In the genomic region with DNA sequence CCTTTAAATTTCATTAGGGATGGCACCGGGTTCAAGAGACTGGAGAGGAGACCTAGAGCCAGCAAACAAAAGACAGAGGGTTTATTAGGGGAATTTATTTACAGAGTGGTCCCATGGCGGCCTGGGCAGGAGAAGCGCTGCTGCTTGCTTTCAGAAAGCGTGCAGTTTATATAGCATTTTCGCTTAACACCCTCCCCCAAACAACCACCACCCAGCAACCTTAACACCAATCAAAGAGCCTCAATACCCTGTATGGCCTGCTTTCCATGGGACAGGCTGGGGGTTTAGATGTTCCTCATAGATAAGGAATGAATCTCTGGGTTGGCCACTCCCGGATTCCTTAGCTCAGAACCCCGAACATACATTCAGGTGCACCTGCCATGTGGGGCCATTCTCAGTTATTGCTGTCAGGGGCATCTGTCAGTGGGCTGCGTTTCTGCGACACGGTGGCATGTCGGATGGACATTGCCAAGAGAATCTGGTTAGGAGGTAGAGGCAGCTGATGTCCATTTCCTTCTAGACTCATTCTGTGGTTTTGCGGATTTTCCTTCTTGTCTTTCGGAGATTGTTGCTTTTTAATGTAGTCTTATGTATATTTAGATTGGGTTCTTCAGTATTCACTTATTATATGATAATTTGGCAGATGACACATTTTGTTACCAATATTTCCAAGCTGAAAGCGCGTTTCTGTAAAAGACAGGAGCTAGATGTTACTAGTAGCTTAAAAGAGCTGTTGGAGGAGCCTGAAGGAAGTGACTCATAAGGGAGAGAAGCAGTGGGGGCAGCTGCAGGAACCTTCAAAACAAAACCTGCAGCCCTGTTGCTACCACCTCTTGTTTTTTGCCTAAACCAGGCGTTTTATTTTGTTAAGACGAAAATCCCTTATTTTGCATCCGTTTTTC, we compare ENCODE assay signal across 1 cellular context.
TF ChIP-seq lines count a peak whose summit lies in the region.

No MANE protein-coding gene starts in this region.

TF ChIP-seq in K562, 482 proteins besides CTCF, POLR2A, EP300 and RAD21 (continued from another document):
- TF ChIP-seq, protein P1, sequence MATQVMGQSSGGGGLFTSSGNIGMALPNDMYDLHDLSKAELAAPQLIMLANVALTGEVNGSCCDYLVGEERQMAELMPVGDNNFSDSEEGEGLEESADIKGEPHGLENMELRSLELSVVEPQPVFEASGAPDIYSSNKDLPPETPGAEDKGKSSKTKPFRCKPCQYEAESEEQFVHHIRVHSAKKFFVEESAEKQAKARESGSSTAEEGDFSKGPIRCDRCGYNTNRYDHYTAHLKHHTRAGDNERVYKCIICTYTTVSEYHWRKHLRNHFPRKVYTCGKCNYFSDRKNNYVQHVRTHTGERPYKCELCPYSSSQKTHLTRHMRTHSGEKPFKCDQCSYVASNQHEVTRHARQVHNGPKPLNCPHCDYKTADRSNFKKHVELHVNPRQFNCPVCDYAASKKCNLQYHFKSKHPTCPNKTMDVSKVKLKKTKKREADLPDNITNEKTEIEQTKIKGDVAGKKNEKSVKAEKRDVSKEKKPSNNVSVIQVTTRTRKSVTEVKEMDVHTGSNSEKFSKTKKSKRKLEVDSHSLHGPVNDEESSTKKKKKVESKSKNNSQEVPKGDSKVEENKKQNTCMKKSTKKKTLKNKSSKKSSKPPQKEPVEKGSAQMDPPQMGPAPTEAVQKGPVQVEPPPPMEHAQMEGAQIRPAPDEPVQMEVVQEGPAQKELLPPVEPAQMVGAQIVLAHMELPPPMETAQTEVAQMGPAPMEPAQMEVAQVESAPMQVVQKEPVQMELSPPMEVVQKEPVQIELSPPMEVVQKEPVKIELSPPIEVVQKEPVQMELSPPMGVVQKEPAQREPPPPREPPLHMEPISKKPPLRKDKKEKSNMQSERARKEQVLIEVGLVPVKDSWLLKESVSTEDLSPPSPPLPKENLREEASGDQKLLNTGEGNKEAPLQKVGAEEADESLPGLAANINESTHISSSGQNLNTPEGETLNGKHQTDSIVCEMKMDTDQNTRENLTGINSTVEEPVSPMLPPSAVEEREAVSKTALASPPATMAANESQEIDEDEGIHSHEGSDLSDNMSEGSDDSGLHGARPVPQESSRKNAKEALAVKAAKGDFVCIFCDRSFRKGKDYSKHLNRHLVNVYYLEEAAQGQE (CRISPR knock-in tag; IDR thresholded peaks at IDR 0.05; ENCODE audit: low read depth), result no peak
- TF ChIP-seq, protein P2, sequence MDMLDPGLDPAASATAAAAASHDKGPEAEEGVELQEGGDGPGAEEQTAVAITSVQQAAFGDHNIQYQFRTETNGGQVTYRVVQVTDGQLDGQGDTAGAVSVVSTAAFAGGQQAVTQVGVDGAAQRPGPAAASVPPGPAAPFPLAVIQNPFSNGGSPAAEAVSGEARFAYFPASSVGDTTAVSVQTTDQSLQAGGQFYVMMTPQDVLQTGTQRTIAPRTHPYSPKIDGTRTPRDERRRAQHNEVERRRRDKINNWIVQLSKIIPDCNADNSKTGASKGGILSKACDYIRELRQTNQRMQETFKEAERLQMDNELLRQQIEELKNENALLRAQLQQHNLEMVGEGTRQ (CRISPR knock-in tag; IDR thresholded peaks at IDR 0.05), result no peak
- TF ChIP-seq RBM22 (IDR thresholded peaks at IDR 0.05; ENCODE audit: low read depth, low read length, poor library complexity, severe bottlenecking) (no peak), ZNF589 (CRISPR knock-in tag; IDR thresholded peaks at IDR 0.05; ENCODE audit: low read depth) (no peak), ELF2 (CRISPR knock-in tag; IDR thresholded peaks at IDR 0.05) (no peak), ZNF778 (CRISPR knock-in tag; IDR thresholded peaks at IDR 0.05) (no peak), SMARCE1 (IDR thresholded peaks at IDR 0.05) (peak; percentile 21; the same call in 1 of the 2 replicates), POLR2AphosphoS5 (IDR thresholded peaks at IDR 0.05; ENCODE audit: control insufficient read depth, insufficient read depth, low read depth, low read length) (no peak), CREB1 (IDR thresholded peaks at IDR 0.05) (no peak), CREB1 (CRISPR knock-in tag; IDR thresholded peaks at IDR 0.05) (no peak), PCBP1 (IDR thresholded peaks at IDR 0.05; ENCODE audit: low read depth, low read length, poor library complexity, severe bottlenecking) (no peak), ETS2 (tag; IDR thresholded peaks at IDR 0.05; ENCODE audit: borderline replicate concordance, poor library complexity, severe bottlenecking) (no peak), MAFG (tag; conservative IDR thresholded peaks at IDR 0.05) (no peak), EGR1 (conservative IDR thresholded peaks at IDR 0.05) (no peak), FOSL1 (tag; conservative IDR thresholded peaks at IDR 0.05) (peak; percentile 87), NFRKB (IDR thresholded peaks at IDR 0.05; ENCODE audit: low read depth) (no peak), SMARCA4 (IDR thresholded peaks at IDR 0.05) (peak; percentile 44; the same call in 1 of the 2 replicates)
- TF ChIP-seq, protein P3, sequence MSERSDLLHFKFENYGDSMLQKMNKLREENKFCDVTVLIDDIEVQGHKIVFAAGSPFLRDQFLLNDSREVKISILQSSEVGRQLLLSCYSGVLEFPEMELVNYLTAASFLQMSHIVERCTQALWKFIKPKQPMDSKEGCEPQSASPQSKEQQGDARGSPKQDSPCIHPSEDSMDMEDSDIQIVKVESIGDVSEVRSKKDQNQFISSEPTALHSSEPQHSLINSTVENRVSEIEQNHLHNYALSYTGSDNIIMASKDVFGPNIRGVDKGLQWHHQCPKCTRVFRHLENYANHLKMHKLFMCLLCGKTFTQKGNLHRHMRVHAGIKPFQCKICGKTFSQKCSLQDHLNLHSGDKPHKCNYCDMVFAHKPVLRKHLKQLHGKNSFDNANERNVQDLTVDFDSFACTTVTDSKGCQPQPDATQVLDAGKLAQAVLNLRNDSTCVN (CRISPR knock-in tag; IDR thresholded peaks at IDR 0.05), result no peak
- TF ChIP-seq, protein P4, sequence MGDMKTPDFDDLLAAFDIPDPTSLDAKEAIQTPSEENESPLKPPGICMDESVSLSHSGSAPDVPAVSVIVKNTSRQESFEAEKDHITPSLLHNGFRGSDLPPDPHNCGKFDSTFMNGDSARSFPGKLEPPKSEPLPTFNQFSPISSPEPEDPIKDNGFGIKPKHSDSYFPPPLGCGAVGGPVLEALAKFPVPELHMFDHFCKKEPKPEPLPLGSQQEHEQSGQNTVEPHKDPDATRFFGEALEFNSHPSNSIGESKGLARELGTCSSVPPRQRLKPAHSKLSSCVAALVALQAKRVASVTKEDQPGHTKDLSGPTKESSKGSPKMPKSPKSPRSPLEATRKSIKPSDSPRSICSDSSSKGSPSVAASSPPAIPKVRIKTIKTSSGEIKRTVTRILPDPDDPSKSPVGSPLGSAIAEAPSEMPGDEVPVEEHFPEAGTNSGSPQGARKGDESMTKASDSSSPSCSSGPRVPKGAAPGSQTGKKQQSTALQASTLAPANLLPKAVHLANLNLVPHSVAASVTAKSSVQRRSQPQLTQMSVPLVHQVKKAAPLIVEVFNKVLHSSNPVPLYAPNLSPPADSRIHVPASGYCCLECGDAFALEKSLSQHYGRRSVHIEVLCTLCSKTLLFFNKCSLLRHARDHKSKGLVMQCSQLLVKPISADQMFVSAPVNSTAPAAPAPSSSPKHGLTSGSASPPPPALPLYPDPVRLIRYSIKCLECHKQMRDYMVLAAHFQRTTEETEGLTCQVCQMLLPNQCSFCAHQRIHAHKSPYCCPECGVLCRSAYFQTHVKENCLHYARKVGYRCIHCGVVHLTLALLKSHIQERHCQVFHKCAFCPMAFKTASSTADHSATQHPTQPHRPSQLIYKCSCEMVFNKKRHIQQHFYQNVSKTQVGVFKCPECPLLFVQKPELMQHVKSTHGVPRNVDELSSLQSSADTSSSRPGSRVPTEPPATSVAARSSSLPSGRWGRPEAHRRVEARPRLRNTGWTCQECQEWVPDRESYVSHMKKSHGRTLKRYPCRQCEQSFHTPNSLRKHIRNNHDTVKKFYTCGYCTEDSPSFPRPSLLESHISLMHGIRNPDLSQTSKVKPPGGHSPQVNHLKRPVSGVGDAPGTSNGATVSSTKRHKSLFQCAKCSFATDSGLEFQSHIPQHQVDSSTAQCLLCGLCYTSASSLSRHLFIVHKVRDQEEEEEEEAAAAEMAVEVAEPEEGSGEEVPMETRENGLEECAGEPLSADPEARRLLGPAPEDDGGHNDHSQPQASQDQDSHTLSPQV (IDR thresholded peaks at IDR 0.05), result no peak
